In genomic region chr6:100176321-100176950, GRCh38 we compare ENCODE assay signal across 9 cellular contexts.
DNase-seq lines count a peak whose midpoint lies in the region; ATAC-seq and TF ChIP-seq lines count a peak whose summit lies in the region.
"Had no signal": no experiment of that assay in that cellular context is flagged by ENCODE, and none has a peak within 500 bp of the region (broad histone marks: within the 10 kb centered on the region; RNA-seq: fewer than 3 reads in every experiment).

No MANE protein-coding gene starts in this region.

- H3K4me3 Mint-ChIP-seq in natural killer cell treated with Interleukin-12 subunit alpha and Interleukin-12 subunit beta and Interleukin-15 and Interleukin-18, amount 100 ng/mL, for 72 hours, result no peak overlapping the region

- H3K4me3 ChIP-seq in AG10803 (ENCODE audit: low read length) (no peak overlapping the region), adipocyte (ENCODE audit: low read length) (peak overlapping the region; percentile 70), kidney epithelial cell (ENCODE audit: low read depth, low read length) (no peak overlapping the region)

- H3K9me3 Mint-ChIP-seq in natural killer cell treated with Interleukin-12 subunit alpha and Interleukin-12 subunit beta and Interleukin-15 and Interleukin-18, amount 100 ng/mL, for 72 hours, result no peaks in the 10 kb centered on the region

- H3K4me1 ChIP-seq in adipocyte (ENCODE audit: control insufficient read depth, insufficient read depth, low read length), result peaks cover 86% of the 10 kb centered on the region

- DNase-seq in AG10803 (ENCODE audit: low read depth) (peak; percentile 75), HT-29 (ENCODE audit: low spot score) (peak; percentile 69), adipocyte (ENCODE audit: low read depth) (peak; percentile 73), kidney epithelial cell (ENCODE audit: low read depth) (peak; percentile 9), SKM-1 (lab: John Stamatoyannopoulos, UW; ENCODE audit: unreplicated experiment) (no peak)
- DNase-seq in natural killer cell treated with Interleukin-12 subunit alpha and Interleukin-12 subunit beta and Interleukin-15 and Interleukin-18, amount 100 ng/mL, for 72 hours (ENCODE audit: low spot score), result no peak
- DNase-seq: stimulated activated CD4-positive, alpha-beta T cell treated with anti-CD3 and anti-CD28 coated beads, Interleukin-4, amount 100 ng/mL, for 1 hour had no signal

- H3K36me3 Mint-ChIP-seq in natural killer cell treated with Interleukin-12 subunit alpha and Interleukin-12 subunit beta and Interleukin-15 and Interleukin-18, amount 100 ng/mL, for 72 hours, result no peaks in the 10 kb centered on the region

- no peak overlapping the region for H3K27ac Mint-ChIP-seq in natural killer cell treated with Interleukin-12 subunit alpha and Interleukin-12 subunit beta and Interleukin-15 and Interleukin-18, amount 100 ng/mL, for 72 hours

- no peak for ATAC-seq in natural killer cell treated with Interleukin-12 subunit alpha and Interleukin-12 subunit beta and Interleukin-15 and Interleukin-18, amount 100 ng/mL, for 72 hours
- no peak for ATAC-seq in HG02938 (IDR thresholded peaks at IDR 0.05; ENCODE audit: unreplicated experiment)
- no peak for ATAC-seq in GM21619 (IDR thresholded peaks at IDR 0.05; ENCODE audit: unreplicated experiment)

- TF ChIP-seq CTCF in AG10803 (conservative IDR thresholded peaks at IDR 0.05; ENCODE audit: low read length) (peak; percentile 60), kidney epithelial cell (IDR thresholded peaks at IDR 0.05; ENCODE audit: insufficient read depth, low read length, poor library complexity, severe bottlenecking) (peak; percentile 49)

- H3K27me3 ChIP-seq in adipocyte (replicated peaks; ENCODE audit: control insufficient read depth, insufficient read depth, low read length) (no peaks in the 10 kb centered on the region), kidney epithelial cell (ENCODE audit: control insufficient read depth, insufficient read depth, low read length) (no peaks in the 10 kb centered on the region)

- H3K36me3 ChIP-seq in adipocyte (ENCODE audit: control insufficient read depth, insufficient read depth, low read length, severe bottlenecking) (no peaks in the 10 kb centered on the region), kidney epithelial cell (ENCODE audit: control insufficient read depth, insufficient read depth, low read length) (no peaks in the 10 kb centered on the region)

- H3K9me3 ChIP-seq in adipocyte (ENCODE audit: control insufficient read depth, low read length), result no peaks in the 10 kb centered on the region

- H3K9ac ChIP-seq in adipocyte (ENCODE audit: low read length), result peak overlapping the region; percentile 85

- no peaks in the 10 kb centered on the region for H3K27me3 Mint-ChIP-seq in natural killer cell treated with Interleukin-12 subunit alpha and Interleukin-12 subunit beta and Interleukin-15 and Interleukin-18, amount 100 ng/mL, for 72 hours

- peaks cover 0 to 5% of the 10 kb centered on the region in 2 donors for H3K4me1 Mint-ChIP-seq in natural killer cell treated with Interleukin-12 subunit alpha and Interleukin-12 subunit beta and Interleukin-15 and Interleukin-18, amount 100 ng/mL, for 72 hours (ENCODE audit: low read depth in 2 of 2)

Comparison
In these comparisons a context has a peak if more than half of its experiments do, and no peak if none do; other contexts are left out.
1. DNase-seq: peak in AG10803 (single experiment), HT-29 (single experiment), adipocyte (single experiment) and kidney epithelial cell (single experiment); none in natural killer cell treated with Interleukin-12 subunit alpha and Interleukin-12 subunit beta and Interleukin-15 and Interleukin-18, amount 100 ng/mL, for 72 hours (single experiment) and SKM-1 (single experiment).